In the genomic region with DNA sequence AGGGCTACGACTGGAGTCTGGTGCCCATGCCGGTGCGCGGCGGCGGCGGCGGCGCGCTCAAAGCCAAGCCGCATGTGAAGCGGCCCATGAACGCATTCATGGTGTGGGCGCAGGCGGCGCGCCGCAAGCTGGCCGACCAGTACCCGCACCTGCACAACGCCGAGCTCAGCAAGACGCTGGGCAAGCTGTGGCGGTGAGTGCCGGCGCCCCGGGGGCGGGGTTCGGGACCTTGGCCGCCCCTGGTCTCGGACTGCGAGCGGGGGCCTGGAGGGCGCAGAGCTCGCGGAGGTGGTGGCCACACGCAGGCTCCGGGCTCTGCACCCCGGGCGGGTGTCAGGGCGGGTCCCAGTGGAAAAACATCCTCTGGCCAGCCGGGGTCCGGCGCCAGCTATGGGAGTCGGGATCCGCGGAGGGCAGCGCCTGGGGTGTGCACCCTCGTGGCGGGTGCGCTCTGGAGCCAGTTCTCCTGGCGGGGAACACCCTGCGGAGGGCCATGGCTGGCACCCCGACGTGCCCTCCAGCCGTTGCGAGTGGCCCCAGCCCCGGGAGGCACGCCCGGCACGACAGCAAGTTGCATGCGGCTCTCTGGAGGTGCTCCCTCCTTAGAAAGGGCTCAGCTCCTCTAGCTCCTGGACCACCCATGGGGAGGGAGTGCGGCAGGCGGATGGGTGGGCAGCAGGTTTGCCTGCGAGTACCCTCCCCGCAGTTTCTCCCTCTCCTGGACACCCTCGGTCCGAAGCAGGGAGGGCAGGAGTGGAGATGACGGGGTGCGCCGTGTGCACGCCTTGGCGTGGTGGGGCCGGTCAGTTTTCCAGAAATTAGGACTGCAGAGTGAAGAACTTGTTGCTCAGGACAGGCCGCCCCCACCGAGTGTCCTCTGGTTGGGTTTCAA, we compare ENCODE assay signal across 2 cellular contexts.
TF ChIP-seq lines count a peak whose summit lies in the region.

No MANE protein-coding gene starts in this region.

TF ChIP-seq in SK-N-SH, 30 proteins besides CTCF, POLR2A, EP300 and RAD21 (continued from another document):
- TF ChIP-seq, protein P1, sequence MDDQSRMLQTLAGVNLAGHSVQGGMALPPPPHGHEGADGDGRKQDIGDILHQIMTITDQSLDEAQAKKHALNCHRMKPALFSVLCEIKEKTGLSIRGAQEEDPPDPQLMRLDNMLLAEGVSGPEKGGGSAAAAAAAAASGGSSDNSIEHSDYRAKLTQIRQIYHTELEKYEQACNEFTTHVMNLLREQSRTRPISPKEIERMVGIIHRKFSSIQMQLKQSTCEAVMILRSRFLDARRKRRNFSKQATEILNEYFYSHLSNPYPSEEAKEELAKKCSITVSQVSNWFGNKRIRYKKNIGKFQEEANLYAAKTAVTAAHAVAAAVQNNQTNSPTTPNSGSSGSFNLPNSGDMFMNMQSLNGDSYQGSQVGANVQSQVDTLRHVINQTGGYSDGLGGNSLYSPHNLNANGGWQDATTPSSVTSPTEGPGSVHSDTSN (IDR thresholded peaks at IDR 0.05) = no peak
- no peak for TF ChIP-seq JUND (IDR thresholded peaks at IDR 0.05)
- TF ChIP-seq FOSL2 (IDR thresholded peaks at IDR 0.05; ENCODE audit: borderline replicate concordance, low read depth) = no peak
- TF ChIP-seq MEF2A (IDR thresholded peaks at IDR 0.05; ENCODE audit: borderline replicate concordance, low read depth) = no peak
- no peak for TF ChIP-seq NRF1 (IDR thresholded peaks at IDR 0.05; ENCODE audit: low read depth, low read length)
- TF ChIP-seq GABPA (IDR thresholded peaks at IDR 0.05; ENCODE audit: low read depth) = no peak
- TF ChIP-seq ELF1 (IDR thresholded peaks at IDR 0.05) = no peak
- no peak for TF ChIP-seq YY1 (IDR thresholded peaks at IDR 0.05; ENCODE audit: low read depth)
- TF ChIP-seq, protein P2, sequence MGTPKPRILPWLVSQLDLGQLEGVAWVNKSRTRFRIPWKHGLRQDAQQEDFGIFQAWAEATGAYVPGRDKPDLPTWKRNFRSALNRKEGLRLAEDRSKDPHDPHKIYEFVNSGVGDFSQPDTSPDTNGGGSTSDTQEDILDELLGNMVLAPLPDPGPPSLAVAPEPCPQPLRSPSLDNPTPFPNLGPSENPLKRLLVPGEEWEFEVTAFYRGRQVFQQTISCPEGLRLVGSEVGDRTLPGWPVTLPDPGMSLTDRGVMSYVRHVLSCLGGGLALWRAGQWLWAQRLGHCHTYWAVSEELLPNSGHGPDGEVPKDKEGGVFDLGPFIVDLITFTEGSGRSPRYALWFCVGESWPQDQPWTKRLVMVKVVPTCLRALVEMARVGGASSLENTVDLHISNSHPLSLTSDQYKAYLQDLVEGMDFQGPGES (IDR thresholded peaks at IDR 0.05; ENCODE audit: low read depth, low read length) = no peak
- TF ChIP-seq RFX5 (IDR thresholded peaks at IDR 0.05; ENCODE audit: low read length) = no peak
- TF ChIP-seq TCF12 (IDR thresholded peaks at IDR 0.05) = no peak
- no peak for TF ChIP-seq CHD2 (IDR thresholded peaks at IDR 0.05; ENCODE audit: low read length, partially characterized antibody)
- no peak for TF ChIP-seq RXRA (IDR thresholded peaks at IDR 0.05; ENCODE audit: borderline replicate concordance, low read depth)

TF ChIP-seq in SK-N-SH treated with all-trans-retinoic acid at 6 μM for 48 hours, 23 proteins besides CTCF, POLR2A, EP300 and RAD21 (continued from another document):
- TF ChIP-seq PPARA (CRISPR knock-in tag; IDR thresholded peaks at IDR 0.05; ENCODE audit: borderline replicate concordance) (no peak), BACH2 (CRISPR knock-in tag; IDR thresholded peaks at IDR 0.05; ENCODE audit: borderline replicate concordance) (no peak), ZC3H10 (CRISPR knock-in tag; IDR thresholded peaks at IDR 0.05) (no peak), ZNF565 (CRISPR knock-in tag; conservative IDR thresholded peaks at IDR 0.05; ENCODE audit: low read depth) (no peak), CSDC2 (CRISPR knock-in tag; IDR thresholded peaks at IDR 0.05) (no peak)
- TF ChIP-seq, protein P3, sequence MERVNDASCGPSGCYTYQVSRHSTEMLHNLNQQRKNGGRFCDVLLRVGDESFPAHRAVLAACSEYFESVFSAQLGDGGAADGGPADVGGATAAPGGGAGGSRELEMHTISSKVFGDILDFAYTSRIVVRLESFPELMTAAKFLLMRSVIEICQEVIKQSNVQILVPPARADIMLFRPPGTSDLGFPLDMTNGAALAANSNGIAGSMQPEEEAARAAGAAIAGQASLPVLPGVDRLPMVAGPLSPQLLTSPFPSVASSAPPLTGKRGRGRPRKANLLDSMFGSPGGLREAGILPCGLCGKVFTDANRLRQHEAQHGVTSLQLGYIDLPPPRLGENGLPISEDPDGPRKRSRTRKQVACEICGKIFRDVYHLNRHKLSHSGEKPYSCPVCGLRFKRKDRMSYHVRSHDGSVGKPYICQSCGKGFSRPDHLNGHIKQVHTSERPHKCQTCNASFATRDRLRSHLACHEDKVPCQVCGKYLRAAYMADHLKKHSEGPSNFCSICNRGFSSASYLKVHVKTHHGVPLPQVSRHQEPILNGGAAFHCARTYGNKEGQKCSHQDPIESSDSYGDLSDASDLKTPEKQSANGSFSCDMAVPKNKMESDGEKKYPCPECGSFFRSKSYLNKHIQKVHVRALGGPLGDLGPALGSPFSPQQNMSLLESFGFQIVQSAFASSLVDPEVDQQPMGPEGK (CRISPR knock-in tag; IDR thresholded peaks at IDR 0.05; ENCODE audit: borderline replicate concordance) = no peak
